ENCODE assay signal across 1 cellular context in the genomic region with DNA sequence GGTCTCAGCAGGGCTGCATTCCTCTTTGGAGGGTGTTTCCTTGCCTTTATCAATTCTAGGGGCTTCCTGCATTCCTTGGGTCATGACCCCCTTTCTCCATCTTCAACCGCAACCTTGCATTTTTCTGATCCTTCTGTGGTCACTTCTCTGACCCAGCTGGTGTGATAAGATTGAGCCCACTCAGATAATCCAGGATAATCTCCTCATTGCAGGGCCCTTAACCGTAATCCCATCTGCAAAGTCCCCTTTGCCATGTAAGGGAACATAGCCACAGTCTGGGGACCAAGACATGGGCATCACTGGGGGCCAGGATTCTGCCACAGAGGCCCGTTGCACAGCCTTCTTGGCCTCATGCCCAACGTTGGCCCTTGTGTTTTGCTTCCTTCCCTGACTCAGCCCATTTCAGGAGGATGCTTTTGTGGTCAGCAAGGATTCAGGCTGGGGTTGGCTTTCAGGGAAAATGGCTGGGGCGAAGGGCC.
TF ChIP-seq lines count a peak whose summit lies in the region.

No MANE protein-coding gene starts in this region.

TF ChIP-seq in K562, 482 proteins besides CTCF, POLR2A, EP300 and RAD21 (continued from another document and continues in another):
- TF ChIP-seq, protein P1, sequence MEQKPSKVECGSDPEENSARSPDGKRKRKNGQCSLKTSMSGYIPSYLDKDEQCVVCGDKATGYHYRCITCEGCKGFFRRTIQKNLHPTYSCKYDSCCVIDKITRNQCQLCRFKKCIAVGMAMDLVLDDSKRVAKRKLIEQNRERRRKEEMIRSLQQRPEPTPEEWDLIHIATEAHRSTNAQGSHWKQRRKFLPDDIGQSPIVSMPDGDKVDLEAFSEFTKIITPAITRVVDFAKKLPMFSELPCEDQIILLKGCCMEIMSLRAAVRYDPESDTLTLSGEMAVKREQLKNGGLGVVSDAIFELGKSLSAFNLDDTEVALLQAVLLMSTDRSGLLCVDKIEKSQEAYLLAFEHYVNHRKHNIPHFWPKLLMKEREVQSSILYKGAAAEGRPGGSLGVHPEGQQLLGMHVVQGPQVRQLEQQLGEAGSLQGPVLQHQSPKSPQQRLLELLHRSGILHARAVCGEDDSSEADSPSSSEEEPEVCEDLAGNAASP (IDR thresholded peaks at IDR 0.05), result no peak
- TF ChIP-seq, protein P2, sequence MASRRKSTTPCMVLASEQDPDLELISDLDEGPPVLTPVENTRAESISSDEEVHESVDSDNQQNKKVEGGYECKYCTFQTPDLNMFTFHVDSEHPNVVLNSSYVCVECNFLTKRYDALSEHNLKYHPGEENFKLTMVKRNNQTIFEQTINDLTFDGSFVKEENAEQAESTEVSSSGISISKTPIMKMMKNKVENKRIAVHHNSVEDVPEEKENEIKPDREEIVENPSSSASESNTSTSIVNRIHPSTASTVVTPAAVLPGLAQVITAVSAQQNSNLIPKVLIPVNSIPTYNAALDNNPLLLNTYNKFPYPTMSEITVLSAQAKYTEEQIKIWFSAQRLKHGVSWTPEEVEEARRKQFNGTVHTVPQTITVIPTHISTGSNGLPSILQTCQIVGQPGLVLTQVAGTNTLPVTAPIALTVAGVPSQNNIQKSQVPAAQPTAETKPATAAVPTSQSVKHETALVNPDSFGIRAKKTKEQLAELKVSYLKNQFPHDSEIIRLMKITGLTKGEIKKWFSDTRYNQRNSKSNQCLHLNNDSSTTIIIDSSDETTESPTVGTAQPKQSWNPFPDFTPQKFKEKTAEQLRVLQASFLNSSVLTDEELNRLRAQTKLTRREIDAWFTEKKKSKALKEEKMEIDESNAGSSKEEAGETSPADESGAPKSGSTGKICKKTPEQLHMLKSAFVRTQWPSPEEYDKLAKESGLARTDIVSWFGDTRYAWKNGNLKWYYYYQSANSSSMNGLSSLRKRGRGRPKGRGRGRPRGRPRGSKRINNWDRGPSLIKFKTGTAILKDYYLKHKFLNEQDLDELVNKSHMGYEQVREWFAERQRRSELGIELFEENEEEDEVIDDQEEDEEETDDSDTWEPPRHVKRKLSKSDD (conservative IDR thresholded peaks at IDR 0.05; ENCODE audit: low read length), result no peak
- no peak for TF ChIP-seq ZNF124 (CRISPR knock-in tag; IDR thresholded peaks at IDR 0.05)
- TF ChIP-seq, protein P3, sequence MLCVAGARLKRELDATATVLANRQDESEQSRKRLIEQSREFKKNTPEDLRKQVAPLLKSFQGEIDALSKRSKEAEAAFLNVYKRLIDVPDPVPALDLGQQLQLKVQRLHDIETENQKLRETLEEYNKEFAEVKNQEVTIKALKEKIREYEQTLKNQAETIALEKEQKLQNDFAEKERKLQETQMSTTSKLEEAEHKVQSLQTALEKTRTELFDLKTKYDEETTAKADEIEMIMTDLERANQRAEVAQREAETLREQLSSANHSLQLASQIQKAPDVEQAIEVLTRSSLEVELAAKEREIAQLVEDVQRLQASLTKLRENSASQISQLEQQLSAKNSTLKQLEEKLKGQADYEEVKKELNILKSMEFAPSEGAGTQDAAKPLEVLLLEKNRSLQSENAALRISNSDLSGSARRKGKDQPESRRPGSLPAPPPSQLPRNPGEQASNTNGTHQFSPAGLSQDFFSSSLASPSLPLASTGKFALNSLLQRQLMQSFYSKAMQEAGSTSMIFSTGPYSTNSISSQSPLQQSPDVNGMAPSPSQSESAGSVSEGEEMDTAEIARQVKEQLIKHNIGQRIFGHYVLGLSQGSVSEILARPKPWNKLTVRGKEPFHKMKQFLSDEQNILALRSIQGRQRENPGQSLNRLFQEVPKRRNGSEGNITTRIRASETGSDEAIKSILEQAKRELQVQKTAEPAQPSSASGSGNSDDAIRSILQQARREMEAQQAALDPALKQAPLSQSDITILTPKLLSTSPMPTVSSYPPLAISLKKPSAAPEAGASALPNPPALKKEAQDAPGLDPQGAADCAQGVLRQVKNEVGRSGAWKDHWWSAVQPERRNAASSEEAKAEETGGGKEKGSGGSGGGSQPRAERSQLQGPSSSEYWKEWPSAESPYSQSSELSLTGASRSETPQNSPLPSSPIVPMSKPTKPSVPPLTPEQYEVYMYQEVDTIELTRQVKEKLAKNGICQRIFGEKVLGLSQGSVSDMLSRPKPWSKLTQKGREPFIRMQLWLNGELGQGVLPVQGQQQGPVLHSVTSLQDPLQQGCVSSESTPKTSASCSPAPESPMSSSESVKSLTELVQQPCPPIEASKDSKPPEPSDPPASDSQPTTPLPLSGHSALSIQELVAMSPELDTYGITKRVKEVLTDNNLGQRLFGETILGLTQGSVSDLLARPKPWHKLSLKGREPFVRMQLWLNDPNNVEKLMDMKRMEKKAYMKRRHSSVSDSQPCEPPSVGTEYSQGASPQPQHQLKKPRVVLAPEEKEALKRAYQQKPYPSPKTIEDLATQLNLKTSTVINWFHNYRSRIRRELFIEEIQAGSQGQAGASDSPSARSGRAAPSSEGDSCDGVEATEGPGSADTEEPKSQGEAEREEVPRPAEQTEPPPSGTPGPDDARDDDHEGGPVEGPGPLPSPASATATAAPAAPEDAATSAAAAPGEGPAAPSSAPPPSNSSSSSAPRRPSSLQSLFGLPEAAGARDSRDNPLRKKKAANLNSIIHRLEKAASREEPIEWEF (CRISPR knock-in tag; IDR thresholded peaks at IDR 0.05), result no peak
- no peak for TF ChIP-seq XRCC4 (IDR thresholded peaks at IDR 0.05; ENCODE audit: extremely low read depth, insufficient read depth, insufficient read length)
- TF ChIP-seq GTF2A2 (tag; IDR thresholded peaks at IDR 0.05), result no peak
- TF ChIP-seq, protein P4, sequence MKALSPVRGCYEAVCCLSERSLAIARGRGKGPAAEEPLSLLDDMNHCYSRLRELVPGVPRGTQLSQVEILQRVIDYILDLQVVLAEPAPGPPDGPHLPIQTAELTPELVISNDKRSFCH (CRISPR knock-in tag; IDR thresholded peaks at IDR 0.05), result no peak
- TF ChIP-seq, protein P4 (tag; IDR thresholded peaks at IDR 0.05), result peak; percentile 96
- no peak for TF ChIP-seq DNMT1 (IDR thresholded peaks at IDR 0.05)
- TF ChIP-seq POLR2AphosphoS5 (IDR thresholded peaks at IDR 0.05; ENCODE audit: control insufficient read depth, insufficient read depth, low read depth, low read length), result peak; percentile 95
- TF ChIP-seq SP1 (CRISPR knock-in tag; IDR thresholded peaks at IDR 0.05), result 0 out of 2 replicates have a peak, but pooled peaks have one; percentile 22
- TF ChIP-seq, protein P5, sequence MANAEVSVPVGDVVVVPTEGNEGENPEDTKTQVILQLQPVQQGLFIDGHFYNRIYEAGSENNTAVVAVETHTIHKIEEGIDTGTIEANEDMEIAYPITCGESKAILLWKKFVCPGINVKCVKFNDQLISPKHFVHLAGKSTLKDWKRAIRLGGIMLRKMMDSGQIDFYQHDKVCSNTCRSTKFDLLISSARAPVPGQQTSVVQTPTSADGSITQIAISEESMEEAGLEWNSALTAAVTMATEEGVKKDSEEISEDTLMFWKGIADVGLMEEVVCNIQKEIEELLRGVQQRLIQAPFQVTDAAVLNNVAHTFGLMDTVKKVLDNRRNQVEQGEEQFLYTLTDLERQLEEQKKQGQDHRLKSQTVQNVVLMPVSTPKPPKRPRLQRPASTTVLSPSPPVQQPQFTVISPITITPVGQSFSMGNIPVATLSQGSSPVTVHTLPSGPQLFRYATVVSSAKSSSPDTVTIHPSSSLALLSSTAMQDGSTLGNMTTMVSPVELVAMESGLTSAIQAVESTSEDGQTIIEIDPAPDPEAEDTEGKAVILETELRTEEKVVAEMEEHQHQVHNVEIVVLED (CRISPR knock-in tag; IDR thresholded peaks at IDR 0.05), result 0 out of 2 replicates have a peak, but pooled peaks have one; percentile 36
- TF ChIP-seq ZNF668 (CRISPR knock-in tag; IDR thresholded peaks at IDR 0.05), result no peak
- no peak for TF ChIP-seq PPARD (CRISPR knock-in tag; IDR thresholded peaks at IDR 0.05)
- TF ChIP-seq, protein P6, sequence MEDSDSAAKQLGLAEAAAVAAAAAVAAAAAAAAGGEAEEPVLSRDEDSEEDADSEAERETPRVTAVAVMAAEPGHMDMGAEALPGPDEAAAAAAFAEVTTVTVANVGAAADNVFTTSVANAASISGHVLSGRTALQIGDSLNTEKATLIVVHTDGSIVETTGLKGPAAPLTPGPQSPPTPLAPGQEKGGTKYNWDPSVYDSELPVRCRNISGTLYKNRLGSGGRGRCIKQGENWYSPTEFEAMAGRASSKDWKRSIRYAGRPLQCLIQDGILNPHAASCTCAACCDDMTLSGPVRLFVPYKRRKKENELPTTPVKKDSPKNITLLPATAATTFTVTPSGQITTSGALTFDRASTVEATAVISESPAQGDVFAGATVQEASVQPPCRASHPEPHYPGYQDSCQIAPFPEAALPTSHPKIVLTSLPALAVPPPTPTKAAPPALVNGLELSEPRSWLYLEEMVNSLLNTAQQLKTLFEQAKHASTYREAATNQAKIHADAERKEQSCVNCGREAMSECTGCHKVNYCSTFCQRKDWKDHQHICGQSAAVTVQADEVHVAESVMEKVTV (CRISPR knock-in tag; IDR thresholded peaks at IDR 0.05), result peak; percentile 38; the same call in 1 of the 2 replicates
- no peak for TF ChIP-seq MCM2 (IDR thresholded peaks at IDR 0.05; ENCODE audit: low read depth)
- 0 out of 2 replicates have a peak, but pooled peaks have one; percentile 59 for TF ChIP-seq ATF7 (IDR thresholded peaks at IDR 0.05)
- TF ChIP-seq CHD1 (IDR thresholded peaks at IDR 0.05; ENCODE audit: low read length), result no peak
- TF ChIP-seq, protein P7, sequence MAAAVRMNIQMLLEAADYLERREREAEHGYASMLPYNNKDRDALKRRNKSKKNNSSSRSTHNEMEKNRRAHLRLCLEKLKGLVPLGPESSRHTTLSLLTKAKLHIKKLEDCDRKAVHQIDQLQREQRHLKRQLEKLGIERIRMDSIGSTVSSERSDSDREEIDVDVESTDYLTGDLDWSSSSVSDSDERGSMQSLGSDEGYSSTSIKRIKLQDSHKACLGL (CRISPR knock-in tag; IDR thresholded peaks at IDR 0.05; ENCODE audit: borderline replicate concordance, poor library complexity, severe bottlenecking), result no peak
- TF ChIP-seq BRF1 (IDR thresholded peaks at IDR 0.05; ENCODE audit: borderline replicate concordance, extremely low read depth, insufficient read length), result no peak
- no peak for TF ChIP-seq RFX5 (IDR thresholded peaks at IDR 0.05; ENCODE audit: low read depth, low read length)
- no peak; the same call in 1 of the 2 replicates for TF ChIP-seq ZNF583 (CRISPR knock-in tag; IDR thresholded peaks at IDR 0.05)
- no peak for TF ChIP-seq ZNF696 (CRISPR knock-in tag; conservative IDR thresholded peaks at IDR 0.05)
- peak; percentile 99 for TF ChIP-seq TEAD1 (CRISPR knock-in tag; IDR thresholded peaks at IDR 0.05)
- no peak; the same call in 1 of the 2 replicates for TF ChIP-seq TEAD2 (tag; IDR thresholded peaks at IDR 0.05)
- no peak for TF ChIP-seq RBM34 (IDR thresholded peaks at IDR 0.05; ENCODE audit: borderline replicate concordance, insufficient read depth, low read length)
- TF ChIP-seq NR2C1 (IDR thresholded peaks at IDR 0.05), result peak; percentile 69
- peak; percentile 88 for TF ChIP-seq NR2C1 (tag; IDR thresholded peaks at IDR 0.05)
- TF ChIP-seq, protein P8, sequence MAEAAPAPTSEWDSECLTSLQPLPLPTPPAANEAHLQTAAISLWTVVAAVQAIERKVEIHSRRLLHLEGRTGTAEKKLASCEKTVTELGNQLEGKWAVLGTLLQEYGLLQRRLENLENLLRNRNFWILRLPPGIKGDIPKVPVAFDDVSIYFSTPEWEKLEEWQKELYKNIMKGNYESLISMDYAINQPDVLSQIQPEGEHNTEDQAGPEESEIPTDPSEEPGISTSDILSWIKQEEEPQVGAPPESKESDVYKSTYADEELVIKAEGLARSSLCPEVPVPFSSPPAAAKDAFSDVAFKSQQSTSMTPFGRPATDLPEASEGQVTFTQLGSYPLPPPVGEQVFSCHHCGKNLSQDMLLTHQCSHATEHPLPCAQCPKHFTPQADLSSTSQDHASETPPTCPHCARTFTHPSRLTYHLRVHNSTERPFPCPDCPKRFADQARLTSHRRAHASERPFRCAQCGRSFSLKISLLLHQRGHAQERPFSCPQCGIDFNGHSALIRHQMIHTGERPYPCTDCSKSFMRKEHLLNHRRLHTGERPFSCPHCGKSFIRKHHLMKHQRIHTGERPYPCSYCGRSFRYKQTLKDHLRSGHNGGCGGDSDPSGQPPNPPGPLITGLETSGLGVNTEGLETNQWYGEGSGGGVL (CRISPR knock-in tag; IDR thresholded peaks at IDR 0.05), result no peak
- no peak for TF ChIP-seq CHD2 (IDR thresholded peaks at IDR 0.05; ENCODE audit: low read depth, low read length)
- TF ChIP-seq, protein P9, sequence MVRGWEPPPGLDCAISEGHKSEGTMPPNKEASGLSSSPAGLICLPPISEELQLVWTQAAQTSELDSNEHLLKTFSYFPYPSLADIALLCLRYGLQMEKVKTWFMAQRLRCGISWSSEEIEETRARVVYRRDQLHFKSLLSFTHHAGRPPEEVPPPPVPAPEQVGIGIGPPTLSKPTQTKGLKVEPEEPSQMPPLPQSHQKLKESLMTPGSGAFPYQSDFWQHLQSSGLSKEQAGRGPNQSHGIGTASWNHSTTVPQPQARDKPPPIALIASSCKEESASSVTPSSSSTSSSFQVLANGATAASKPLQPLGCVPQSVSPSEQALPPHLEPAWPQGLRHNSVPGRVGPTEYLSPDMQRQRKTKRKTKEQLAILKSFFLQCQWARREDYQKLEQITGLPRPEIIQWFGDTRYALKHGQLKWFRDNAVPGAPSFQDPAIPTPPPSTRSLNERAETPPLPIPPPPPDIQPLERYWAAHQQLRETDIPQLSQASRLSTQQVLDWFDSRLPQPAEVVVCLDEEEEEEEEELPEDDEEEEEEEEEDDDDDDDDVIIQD (CRISPR knock-in tag; IDR thresholded peaks at IDR 0.05), result no peak
- TF ChIP-seq SIRT6 (IDR thresholded peaks at IDR 0.05; ENCODE audit: low read depth, low read length), result no peak
- no peak for TF ChIP-seq PRMT5 (CRISPR knock-in tag; IDR thresholded peaks at IDR 0.05)
- TF ChIP-seq MTF1 (CRISPR knock-in tag; IDR thresholded peaks at IDR 0.05; ENCODE audit: borderline replicate concordance), result no peak
- TF ChIP-seq ZNF12 (CRISPR knock-in tag; IDR thresholded peaks at IDR 0.05), result no peak
- TF ChIP-seq KAT7 (CRISPR knock-in tag; IDR thresholded peaks at IDR 0.05; ENCODE audit: borderline replicate concordance), result no peak
- TF ChIP-seq C11orf30 (IDR thresholded peaks at IDR 0.05; ENCODE audit: low read depth), result peak; percentile 67; the same call in 1 of the 2 replicates
- TF ChIP-seq SNRNP70 (optimal IDR thresholded peaks at IDR 0.05; ENCODE audit: low read depth, low read length), result no peak
- TF ChIP-seq ZNF79 (CRISPR knock-in tag; IDR thresholded peaks at IDR 0.05; ENCODE audit: low read depth), result peak; percentile 69; the same call in 1 of the 2 replicates
- TF ChIP-seq CHCHD3 (CRISPR knock-in tag; IDR thresholded peaks at IDR 0.05), result no peak
- no peak for TF ChIP-seq HMGN3 (IDR thresholded peaks at IDR 0.05; ENCODE audit: borderline replicate concordance, extremely low read depth, insufficient read length, low read depth, low read length)
- TF ChIP-seq, protein P10, sequence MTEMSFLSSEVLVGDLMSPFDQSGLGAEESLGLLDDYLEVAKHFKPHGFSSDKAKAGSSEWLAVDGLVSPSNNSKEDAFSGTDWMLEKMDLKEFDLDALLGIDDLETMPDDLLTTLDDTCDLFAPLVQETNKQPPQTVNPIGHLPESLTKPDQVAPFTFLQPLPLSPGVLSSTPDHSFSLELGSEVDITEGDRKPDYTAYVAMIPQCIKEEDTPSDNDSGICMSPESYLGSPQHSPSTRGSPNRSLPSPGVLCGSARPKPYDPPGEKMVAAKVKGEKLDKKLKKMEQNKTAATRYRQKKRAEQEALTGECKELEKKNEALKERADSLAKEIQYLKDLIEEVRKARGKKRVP (CRISPR knock-in tag; IDR thresholded peaks at IDR 0.05), result peak; percentile 76
- no peak for TF ChIP-seq POU5F1 (IDR thresholded peaks at IDR 0.05; ENCODE audit: borderline replicate concordance, low read depth, low read length, partially characterized antibody)
- TF ChIP-seq CREB1 (IDR thresholded peaks at IDR 0.05), result peak; percentile 59; the same call in 1 of the 2 replicates
- no peak for TF ChIP-seq CREB1 (CRISPR knock-in tag; IDR thresholded peaks at IDR 0.05)
- peak; percentile 95 for TF ChIP-seq SMARCE1 (IDR thresholded peaks at IDR 0.05)
- peak; percentile 77 to 92 for TF ChIP-seq SRF (CRISPR knock-in tag; IDR thresholded peaks at IDR 0.05)
